ENCODE assay signal across 26 cellular contexts in genomic region chr20:40816039-40816352, GRCh38.
"Had no signal": no experiment of that assay in that cellular context is flagged by ENCODE, and none has a peak within 500 bp of the region (broad histone marks: within the 10 kb centered on the region; RNA-seq: fewer than 3 reads in every experiment).

No MANE protein-coding gene starts in this region.

- H3K4me3 Mint-ChIP-seq: immature natural killer cell; mesothelial cell of epicardium; naive B cell; natural killer cell; nephron progenitor cell; neural progenitor cell; stimulated activated effector memory CD8-positive, alpha-beta T cell treated with anti-CD3 and anti-CD28 coated beads, Interleukin-12 subunit alpha, Interleukin-12 subunit beta, amount 100 ng/mL, for 72 hours; stimulated activated naive CD8-positive, alpha-beta T cell treated with anti-CD3 and anti-CD28 coated beads, Interleukin-15, Interleukin-2, amounts not matched to agents 100 ng/mL and 50 ng/mL, for 24 hours had no signal

- H3K36me3 Mint-ChIP-seq: immature natural killer cell; mesothelial cell of epicardium; naive B cell; neural progenitor cell; stimulated activated effector memory CD8-positive, alpha-beta T cell treated with anti-CD3 and anti-CD28 coated beads, Interleukin-12 subunit alpha, Interleukin-12 subunit beta, amount 100 ng/mL, for 72 hours had no signal

- H3K27me3 Mint-ChIP-seq: stimulated activated naive CD8-positive, alpha-beta T cell treated with anti-CD3 and anti-CD28 coated beads, Interleukin-15, Interleukin-2, amounts not matched to agents 100 ng/mL and 50 ng/mL, for 24 hours had no signal

- H3K4me3 ChIP-seq: left ventricle myocardium inferior, lung, neural progenitor cell, ovary, prostate gland, skin epidermis, spleen, suprapubic skin, thoracic aorta, tibial artery, vagina had no signal

- H3K27ac Mint-ChIP-seq: immature natural killer cell; mesothelial cell of epicardium; naive B cell; natural killer cell; nephron progenitor cell; neural progenitor cell; stimulated activated naive CD8-positive, alpha-beta T cell treated with anti-CD3 and anti-CD28 coated beads, Interleukin-15, Interleukin-2, amounts not matched to agents 100 ng/mL and 50 ng/mL, for 24 hours had no signal

- H3K27me3 ChIP-seq: neural progenitor cell, ovary, spleen, suprapubic skin, tibial artery, vagina had no signal

- H2AFZ ChIP-seq: neural progenitor cell had no signal

- H3K9me3 ChIP-seq: left ventricle myocardium inferior, ovary, prostate gland, spleen, suprapubic skin, thoracic aorta, tibial artery, vagina had no signal

- H3K4me1 Mint-ChIP-seq: immature natural killer cell; mesothelial cell of epicardium; naive B cell; natural killer cell; neural progenitor cell; stimulated activated effector memory CD8-positive, alpha-beta T cell treated with anti-CD3 and anti-CD28 coated beads, Interleukin-12 subunit alpha, Interleukin-12 subunit beta, amount 100 ng/mL, for 72 hours had no signal

- H3K9ac ChIP-seq: neural progenitor cell had no signal

- H3K36me3 ChIP-seq: left ventricle myocardium inferior, neural progenitor cell, ovary, prostate gland, spleen, suprapubic skin, thoracic aorta, tibial artery, vagina had no signal

- H3K4me1 ChIP-seq: left ventricle myocardium inferior, neural progenitor cell, prostate gland, spleen, suprapubic skin, tibial artery, vagina had no signal

- H3K27ac ChIP-seq: left ventricle myocardium inferior, neural progenitor cell, ovary, prostate gland, skin epidermis, spleen, suprapubic skin, thoracic aorta, tibial artery, vagina had no signal

- H3K4me2 ChIP-seq: neural progenitor cell had no signal

- H3K9me3 Mint-ChIP-seq: immature natural killer cell; stimulated activated effector memory CD8-positive, alpha-beta T cell treated with anti-CD3 and anti-CD28 coated beads, Interleukin-12 subunit alpha, Interleukin-12 subunit beta, amount 100 ng/mL, for 72 hours had no signal

- DNase-seq: hypothalamus; immature natural killer cell; left ventricle myocardium inferior; mesendoderm; naive B cell; natural killer cell; nephron progenitor cell; ovary; retina; right cardiac atrium; spleen; stimulated activated CD4-positive, alpha-beta T cell treated with anti-CD3 and anti-CD28 coated beads, Interleukin-4, amount 100 ng/mL, for 24 hours; stimulated activated naive CD4-positive, alpha-beta T cell; tibial artery; trophoblast cell had no signal

- ATAC-seq: natural killer cell; right cardiac atrium; sciatic nerve; stimulated activated effector memory CD8-positive, alpha-beta T cell treated with anti-CD3 and anti-CD28 coated beads, Interleukin-12 subunit alpha, Interleukin-12 subunit beta, amount 100 ng/mL, for 72 hours had no signal
